Comparison of ENCODE assay signal across 14 cellular contexts in the genomic region with DNA sequence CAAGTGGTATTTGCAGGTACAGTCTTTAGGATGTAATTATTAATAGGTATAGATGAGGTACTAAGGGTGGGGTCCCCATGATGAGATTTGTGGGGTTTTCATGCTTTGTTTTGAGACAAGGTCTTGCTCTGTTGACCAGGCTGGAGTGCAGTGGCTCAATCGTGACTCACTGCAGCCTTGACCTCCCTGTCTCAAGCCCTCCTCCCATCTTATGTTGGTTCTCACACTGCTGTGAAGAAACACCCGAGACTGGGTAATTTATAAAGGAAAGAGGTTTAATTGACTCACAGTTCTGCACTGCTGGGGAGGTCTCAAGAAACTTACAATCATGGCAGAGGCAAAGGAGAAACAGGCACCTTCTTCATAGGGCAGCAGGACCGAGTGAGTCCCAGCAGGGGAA.
"Had no signal": no experiment of that assay in that cellular context is flagged by ENCODE, and none has a peak within 500 bp of the region (broad histone marks: within the 10 kb centered on the region; RNA-seq: fewer than 3 reads in every experiment).

No MANE protein-coding gene starts in this region.

- H3K4me3 ChIP-seq: ascending aorta, coronary artery, heart left ventricle had no signal

- H3K9me3 ChIP-seq: ascending aorta, heart left ventricle had no signal

- H3K36me3 ChIP-seq: ascending aorta, heart left ventricle had no signal

- H3K27me3 ChIP-seq: ascending aorta, foreskin keratinocyte, heart left ventricle had no signal

- H3K4me1 ChIP-seq: ascending aorta, foreskin keratinocyte had no signal

- H3K27ac ChIP-seq: ascending aorta, coronary artery, foreskin keratinocyte, heart left ventricle had no signal

- DNase-seq: activated effector memory CD4-positive, alpha-beta T cell treated with anti-CD3 and anti-CD28 coated beads, Interleukin-2, amount 50 U/mL, for 16 hours; activated naive CD8-positive, alpha-beta T cell treated with anti-CD3 and anti-CD28 coated beads for 36 hours; activated T-cell treated with anti-CD3 and anti-CD28 coated beads, Interleukin-2, amount 50 U/mL, for 4 hours; effector memory CD4-positive, alpha-beta T cell; foreskin keratinocyte; heart left ventricle; left ventricle myocardium superior; nephron progenitor cell; stimulated activated CD4-positive, alpha-beta T cell treated with anti-CD3 and anti-CD28 coated beads, Interleukin-2, amount 100 ng/mL, for 48 hours; stimulated activated naive CD4-positive, alpha-beta T cell treated with Interleukin-2 at 50 U/mL for 16 hours; trophoblast cell had no signal

- ATAC-seq: activated CD4-positive, CD25-positive, alpha-beta regulatory T cell treated with anti-CD3 and anti-CD28 coated beads, Interleukin-2, amount 50 U/mL, for 24 hours; activated T-cell treated with anti-CD3 and anti-CD28 coated beads, Interleukin-2, amount 50 U/mL, for 4 hours; foreskin keratinocyte; heart left ventricle; left ventricle myocardium superior had no signal
